ENCODE assay signal across 20 cellular contexts in the genomic region with DNA sequence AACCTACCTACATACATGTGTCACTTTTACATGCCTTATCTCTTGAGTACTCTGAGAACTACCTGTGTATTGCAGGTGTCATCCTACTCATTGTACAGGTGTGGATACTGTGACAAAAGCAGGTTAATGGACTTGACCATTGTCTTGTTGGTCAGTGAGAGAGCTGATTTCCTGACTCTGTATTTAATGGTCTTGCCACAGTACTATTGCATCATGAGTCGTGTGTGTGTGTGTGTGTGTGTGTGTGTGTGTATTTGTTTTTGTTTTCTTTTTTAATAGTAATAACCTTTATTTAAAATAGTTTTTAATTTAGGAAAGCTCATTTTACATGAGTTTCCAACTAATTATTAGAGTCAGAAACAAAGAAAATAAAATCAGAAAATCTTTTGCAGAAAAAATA. TPM values are rescaled to one million over a fixed set of nuclear protein-coding genes. Genes with fewer than 3 reads are reported as not detected.
DNase-seq lines count a peak whose midpoint lies in the region; ATAC-seq and TF ChIP-seq lines count a peak whose summit lies in the region.
"Had no signal": no experiment of that assay in that cellular context is flagged by ENCODE, and none has a peak within 500 bp of the region (broad histone marks: within the 10 kb centered on the region; RNA-seq: fewer than 3 reads in every experiment).

No MANE protein-coding gene starts in this region.

- no peaks in the 10 kb centered on the region for H3K9me2 ChIP-seq in HCT116 (ENCODE audit: insufficient read depth)

- H3K36me3 Mint-ChIP-seq in endodermal cell (ENCODE audit: low read depth) (peaks cover 44% of the 10 kb centered on the region), natural killer cell (no peaks in the 10 kb centered on the region)
- peaks cover 4 to 57% (median 10%) of the 10 kb centered on the region in 3 donors for H3K36me3 Mint-ChIP-seq in CD8-positive, alpha-beta memory T cell

- no peak for TF ChIP-seq POLR2A in HCT116 (IDR thresholded peaks at IDR 0.05; ENCODE audit: borderline replicate concordance, extremely low read depth, insufficient read depth, insufficient read length)

- intact Hi-C loops in HCT116 (cut with micrococcal nuclease) (no loop called here), natural killer cell (cut with micrococcal nuclease) (no loop called here)

- peaks cover 88% of the 10 kb centered on the region for H3K79me2 ChIP-seq in HCT116 (ENCODE audit: insufficient read depth, low read length)

- no peaks in the 10 kb centered on the region for H3K27me3 ChIP-seq in HCT116 (ENCODE audit: insufficient read depth, low read length)
- no peaks in the 10 kb centered on the region for H3K27me3 ChIP-seq in endodermal cell (ENCODE audit: control insufficient read depth, insufficient read depth, low read length, poor library complexity, severe bottlenecking)
- no peaks in the 10 kb centered on the region for H3K27me3 ChIP-seq in CD8-positive, alpha-beta memory T cell (ENCODE audit: insufficient read depth, low read length, poor library complexity, severe bottlenecking)
- H3K27me3 ChIP-seq: colonic mucosa had no signal

- H3K27ac ChIP-seq in HCT116 (ENCODE audit: low read depth, low read length) (no peak overlapping the region), endodermal cell (ENCODE audit: low read depth, low read length) (no peak overlapping the region)
- no peak overlapping the region for H3K27ac ChIP-seq in CD8-positive, alpha-beta memory T cell (ENCODE audit: low read depth, low read length)
- H3K27ac ChIP-seq: colonic mucosa had no signal

- WGBS in endodermal cell (ENCODE audit: insufficient coverage in 1 of 2, insufficient read length in 1 of 2), 2 experiments, result no CpG with 5 or more reads among the region's 1 CpG

- ATAC-seq in HCT116, result no peak
- ATAC-seq in natural killer cell, result no peak
- ATAC-seq: Right ventricle myocardium inferior had no signal

- no TSS peak for BruUV-seq in HCT116 (replicated peaks; lab: Mats Ljungman, UMichigan)

- H3K27ac Mint-ChIP-seq in endodermal cell, result no peak overlapping the region
- H3K27ac Mint-ChIP-seq in natural killer cell, result peak overlapping the region; percentile 88 to 98
- peak overlapping the region in 3 of 8 donors; percentile 1 to 79 (median 72) for H3K27ac Mint-ChIP-seq in CD8-positive, alpha-beta memory T cell
- H3K27ac Mint-ChIP-seq: activated B cell treated with CpG ODN at 0.5 μM for 24 hours had no signal

- no peak overlapping the region for H3K9ac ChIP-seq in HCT116 (ENCODE audit: low read length)
- no peak overlapping the region for H3K9ac ChIP-seq in endodermal cell (ENCODE audit: extremely low read depth, low read length, poor library complexity, severe bottlenecking)

- CTCF ChIA-PET in HCT116 (lab: Charles Lee), result no interaction called here
- CTCF ChIA-PET in CD8-positive, alpha-beta memory T cell (lab: Charles Lee), result no interaction called here

- H3K4me3 ChIP-seq in HCT116 (replicated peaks in 1 of 2; ENCODE audit: low read depth in 1 of 2, low read length in 2 of 2) (no peak overlapping the region), endodermal cell (ENCODE audit: low read length) (peak overlapping the region; percentile 15)
- H3K4me3 ChIP-seq in CD8-positive, alpha-beta memory T cell (ENCODE audit: low read length), result no peak overlapping the region
- H3K4me3 ChIP-seq: colonic mucosa had no signal

- H2AFZ ChIP-seq in HCT116 (ENCODE audit: low read depth, low read length, poor library complexity, severe bottlenecking), result no peak overlapping the region

- H3K36me3 ChIP-seq in HCT116 (ENCODE audit: control insufficient read depth in 1 of 2, insufficient read depth in 2 of 2, low read length in 2 of 2) (0 out of 4 replicates have a peak, but pooled peaks cover 0 to 5% of the 10 kb centered on the region in 2 experiments), endodermal cell (ENCODE audit: control insufficient read depth, insufficient read depth, low read length) (peaks cover 45% of the 10 kb centered on the region)
- H3K36me3 ChIP-seq in CD8-positive, alpha-beta memory T cell (ENCODE audit: insufficient read depth, low read length), result no peaks in the 10 kb centered on the region
- H3K36me3 ChIP-seq: colonic mucosa had no signal

- H3K4me1 ChIP-seq in HCT116 (ENCODE audit: control insufficient read depth in 1 of 2, insufficient read depth in 2 of 2, low read length in 2 of 2) (no peaks in the 10 kb centered on the region), endodermal cell (ENCODE audit: control insufficient read depth, insufficient read depth, low read length) (peaks cover 6% of the 10 kb centered on the region)
- peaks cover 59% of the 10 kb centered on the region for H3K4me1 ChIP-seq in CD8-positive, alpha-beta memory T cell (ENCODE audit: insufficient read depth, low read length)

- RAD21 ChIA-PET in HCT116 (lab: Charles Lee; ENCODE audit: low non-redundant PET in 1 of 2, low total read pairs in 2 of 2, uncharacterized antibody in 2 of 2, unreplicated experiment in 2 of 2), result no interaction called here

- no peak for TF ChIP-seq RAD21 in HCT116 (IDR thresholded peaks at IDR 0.05; ENCODE audit: low read depth)

- no peak overlapping the region for H3K4me2 ChIP-seq in HCT116 (ENCODE audit: low read length)

- H4K20me1 ChIP-seq in HCT116 (ENCODE audit: insufficient read depth), result peaks cover 10% of the 10 kb centered on the region; the same call in 1 of the 2 replicates

- H3K4me3 Mint-ChIP-seq in endodermal cell (no peak overlapping the region), natural killer cell (peak overlapping the region; percentile 55)
- H3K4me3 Mint-ChIP-seq in CD8-positive, alpha-beta memory T cell, result peak overlapping the region in 2 of 7 donors; percentile 15 to 48
- H3K4me3 Mint-ChIP-seq: activated B cell treated with CpG ODN at 0.5 μM for 24 hours had no signal

- TF ChIP-seq CTCF in HCT116 (IDR thresholded peaks at IDR 0.05 in 2 of 3, conservative IDR thresholded peaks at IDR 0.05 in 1 of 3; ENCODE audit: borderline replicate concordance in 1 of 3, insufficient read depth in 1 of 3, low read depth in 2 of 3, low read length in 2 of 3) (no peak), endodermal cell (conservative IDR thresholded peaks at IDR 0.05) (no peak), natural killer cell (IDR thresholded peaks at IDR 0.05) (no peak)

- H3K27me3 Mint-ChIP-seq in endodermal cell (ENCODE audit: insufficient read depth) (no peaks in the 10 kb centered on the region), natural killer cell (ENCODE audit: low read depth in 2 of 2) (no peaks in the 10 kb centered on the region)
- no peaks in the 10 kb centered on the region for H3K27me3 Mint-ChIP-seq in CD8-positive, alpha-beta memory T cell
- H3K27me3 Mint-ChIP-seq: activated B cell treated with CpG ODN at 0.5 μM for 24 hours had no signal

- H3K9me3 ChIP-seq in HCT116 (ENCODE audit: control insufficient read depth in 1 of 2, insufficient read depth in 1 of 2, low read depth in 1 of 2, low read length in 2 of 2) (no peaks in the 10 kb centered on the region), endodermal cell (ENCODE audit: control insufficient read depth, low read length) (peaks cover 23% of the 10 kb centered on the region)
- H3K9me3 ChIP-seq in CD8-positive, alpha-beta memory T cell (ENCODE audit: low read length), result no peaks in the 10 kb centered on the region
- H3K9me3 ChIP-seq: colonic mucosa had no signal

- DNase-seq in HCT116 (ENCODE audit: low read depth, low spot score), result no peak
- peak; percentile 37 for DNase-seq in NCI-H774 (lab: John Stamatoyannopoulos, UW)
- DNase-seq in endodermal cell, result no peak
- DNase-seq in natural killer cell, result no peak
- DNase-seq in UCSD-AML1 (lab: John Stamatoyannopoulos, UW; ENCODE audit: unreplicated experiment), result no peak
- no peak for DNase-seq in CD8-positive, alpha-beta memory T cell
- no peak for DNase-seq in H4 (ENCODE audit: low spot score)
- DNase-seq: activated B cell treated with CpG ODN at 0.5 μM for 24 hours; activated CD8-positive, alpha-beta memory T cell treated with anti-CD3 and anti-CD28 coated beads for 24 hours; activated effector memory CD4-positive, alpha-beta T cell treated with Interleukin-2 at 50 U/mL for 16 hours; anterior cingulate cortex; colonic mucosa; DMS153; glutamatergic neuron; midbrain; NCI-H1092; nucleus accumbens; right cardiac atrium; T-helper 1 cell had no signal

- H3K4me1 Mint-ChIP-seq in endodermal cell (peaks cover 35% of the 10 kb centered on the region), natural killer cell (peaks cover 75 to 83% of the 10 kb centered on the region in 2 donors)
- peaks cover 76 to 83% (median 82%) of the 10 kb centered on the region in 3 donors for H3K4me1 Mint-ChIP-seq in CD8-positive, alpha-beta memory T cell

- H3K9me3 Mint-ChIP-seq in endodermal cell (peaks cover 9% of the 10 kb centered on the region), natural killer cell (no peaks in the 10 kb centered on the region)
- no peaks in the 10 kb centered on the region for H3K9me3 Mint-ChIP-seq in CD8-positive, alpha-beta memory T cell
- H3K9me3 Mint-ChIP-seq: activated B cell treated with CpG ODN at 0.5 μM for 24 hours had no signal

- POLR2A ChIA-PET in HCT116 (lab: Charles Lee), result no interaction called here
- POLR2A ChIA-PET in CD8-positive, alpha-beta memory T cell (lab: Charles Lee), result no interaction called here

TF ChIP-seq in HCT116, 20 proteins besides CTCF, POLR2A, EP300 and RAD21 (continues in another document):
- TF ChIP-seq, protein P1, sequence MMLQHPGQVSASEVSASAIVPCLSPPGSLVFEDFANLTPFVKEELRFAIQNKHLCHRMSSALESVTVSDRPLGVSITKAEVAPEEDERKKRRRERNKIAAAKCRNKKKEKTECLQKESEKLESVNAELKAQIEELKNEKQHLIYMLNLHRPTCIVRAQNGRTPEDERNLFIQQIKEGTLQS (IDR thresholded peaks at IDR 0.05), result 0 out of 2 replicates have a peak, but pooled peaks have one; percentile 22
- TF ChIP-seq CBX3 (IDR thresholded peaks at IDR 0.05; ENCODE audit: low read depth), result no peak
- TF ChIP-seq, protein P2, sequence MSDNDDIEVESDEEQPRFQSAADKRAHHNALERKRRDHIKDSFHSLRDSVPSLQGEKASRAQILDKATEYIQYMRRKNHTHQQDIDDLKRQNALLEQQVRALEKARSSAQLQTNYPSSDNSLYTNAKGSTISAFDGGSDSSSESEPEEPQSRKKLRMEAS (IDR thresholded peaks at IDR 0.05), result no peak
- no peak for TF ChIP-seq JUND (IDR thresholded peaks at IDR 0.05)
- no peak for TF ChIP-seq SRF (IDR thresholded peaks at IDR 0.05; ENCODE audit: low read depth)

RNA-seq across cellular contexts. Expression of a gene that starts 7.7 kb away (rescaled TPM):
- total RNA-seq in HCT116 (2021; ENCODE audit: unreplicated experiment), result 81.6 TPM
- polyA plus RNA-seq in HCT116 (2012), result 78.0 and 92.0 TPM in 2 replicates
- 10 to 100 TPM; 70.8 to 75.9 TPM for total RNA-seq in endodermal cell
- polyA plus RNA-seq in endodermal cell (2013, experiment 1 of 2), result 101 TPM
- 96.7 TPM for polyA plus RNA-seq in endodermal cell (2013, experiment 2 of 2)
- 100 to 1,000 TPM; 121 to 142 (median 133) TPM for total RNA-seq in natural killer cell
- 100 to 1,000 TPM; 158 to 162 TPM for total RNA-seq in CD8-positive, alpha-beta memory T cell
- polyA plus RNA-seq in CD8-positive, alpha-beta memory T cell, result 311 TPM
- 165 and 187 TPM in 2 replicates for total RNA-seq in H4 (2014; rRNA removed; shearing (Covaris generic))
